ENCODE assay signal across 10 cellular contexts in genomic region chr7:14717711-14718304, GRCh38.
DNase-seq lines count a peak whose midpoint lies in the region; ATAC-seq and TF ChIP-seq lines count a peak whose summit lies in the region.
"Had no signal": no experiment of that assay in that cellular context is flagged by ENCODE, and none has a peak within 500 bp of the region (broad histone marks: within the 10 kb centered on the region; RNA-seq: fewer than 3 reads in every experiment).

No MANE protein-coding gene starts in this region.

- no peaks in the 10 kb centered on the region for H3K27me3 ChIP-seq in body of pancreas
- no peaks in the 10 kb centered on the region for H3K27me3 ChIP-seq in naive thymus-derived CD4-positive, alpha-beta T cell (ENCODE audit: control insufficient read depth in 2 of 2, insufficient read depth in 2 of 2, low read length in 2 of 2)

- 8 to 17% methylated on average over 1 of the region's 1 CpG for WGBS in body of pancreas, 2 donors

- no peak overlapping the region for H3K4me3 ChIP-seq in body of pancreas
- H3K4me3 ChIP-seq in naive thymus-derived CD4-positive, alpha-beta T cell (ENCODE audit: low read length), result no peak overlapping the region

- no peaks in the 10 kb centered on the region for H3K36me3 ChIP-seq in body of pancreas (replicated peaks in 1 of 2; ENCODE audit: insufficient read depth in 1 of 2, low read depth in 2 of 2)
- H3K36me3 ChIP-seq in naive thymus-derived CD4-positive, alpha-beta T cell (ENCODE audit: control insufficient read depth in 2 of 3, insufficient read depth in 3 of 3, low read length in 3 of 3), result no peaks in the 10 kb centered on the region

- POLR2A ChIA-PET in naive thymus-derived CD4-positive, alpha-beta T cell (lab: Charles Lee), result no interaction called here

- H3K9me3 ChIP-seq in body of pancreas, result no peaks in the 10 kb centered on the region
- H3K9me3 ChIP-seq in naive thymus-derived CD4-positive, alpha-beta T cell (ENCODE audit: control insufficient read depth in 2 of 3, low read length in 3 of 3), result no peaks in the 10 kb centered on the region

- intact Hi-C loops in body of pancreas (cut with DNase I), result no loop called here
- intact Hi-C loops in naive thymus-derived CD4-positive, alpha-beta T cell (cut with micrococcal nuclease), result no loop called here

- CTCF ChIA-PET in naive thymus-derived CD4-positive, alpha-beta T cell (lab: Charles Lee), result no interaction called here

- H3K4me1 ChIP-seq in body of pancreas, result no peaks in the 10 kb centered on the region
- no peaks in the 10 kb centered on the region for H3K4me1 ChIP-seq in naive thymus-derived CD4-positive, alpha-beta T cell (ENCODE audit: control insufficient read depth in 2 of 2, insufficient read depth in 2 of 2, low read length in 2 of 2)

- no peak overlapping the region for H3K27ac ChIP-seq in body of pancreas
- no peak overlapping the region for H3K27ac ChIP-seq in naive thymus-derived CD4-positive, alpha-beta T cell (ENCODE audit: low read depth, low read length)

- ATAC-seq in body of pancreas, result peak; percentile 74
- ATAC-seq in naive thymus-derived CD4-positive, alpha-beta T cell, result no peak

- H3K4me1 Mint-ChIP-seq in naive thymus-derived CD4-positive, alpha-beta T cell, result no peaks in the 10 kb centered on the region
- H3K4me1 Mint-ChIP-seq: B cell had no signal

- H3K27ac Mint-ChIP-seq in naive thymus-derived CD4-positive, alpha-beta T cell, result no peak overlapping the region
- H3K27ac Mint-ChIP-seq: B cell; T-helper 1 cell treated with Interleukin-12 subunit alpha and Interleukin-12 subunit beta and Interleukin-4 antibody, amounts not matched to agents 30 μg/mL and 1 μg/mL, for 36 hours had no signal

- no peak overlapping the region for H3K4me3 Mint-ChIP-seq in naive thymus-derived CD4-positive, alpha-beta T cell
- H3K4me3 Mint-ChIP-seq: B cell; T-helper 1 cell treated with Interleukin-12 subunit alpha and Interleukin-12 subunit beta and Interleukin-4 antibody, amounts not matched to agents 30 μg/mL and 1 μg/mL, for 36 hours had no signal

- TF ChIP-seq POLR2A in body of pancreas (IDR thresholded peaks at IDR 0.05), result no peak

- no peaks in the 10 kb centered on the region for H3K36me3 Mint-ChIP-seq in naive thymus-derived CD4-positive, alpha-beta T cell

- TF ChIP-seq CTCF in body of pancreas (IDR thresholded peaks at IDR 0.05), result peak in 6 of 7 experiments; percentile 38 to 76 (median 66)

- DNase-seq in DMS79 treated with DMSO at 0.1 percent for 48 hours (lab: John Stamatoyannopoulos, UW) (peak; percentile 27), DMS79 (lab: John Stamatoyannopoulos, UW) (no peak), NCI-H2081 treated with DMSO at 0.1 percent for 48 hours (lab: John Stamatoyannopoulos, UW) (peak; percentile 69), body of pancreas (no peak), myocyte (ENCODE audit: low read depth) (peak; percentile 47), activated gamma-delta T cell (lab: John Stamatoyannopoulos, UW) (no peak)
- DNase-seq in naive thymus-derived CD4-positive, alpha-beta T cell, result no peak
- DNase-seq in activated CD8-positive, alpha-beta memory T cell treated with anti-CD3 and anti-CD28 coated beads for 24 hours, result no peak

- no peaks in the 10 kb centered on the region for H3K9me3 Mint-ChIP-seq in naive thymus-derived CD4-positive, alpha-beta T cell
- H3K9me3 Mint-ChIP-seq: T-helper 1 cell treated with Interleukin-12 subunit alpha and Interleukin-12 subunit beta and Interleukin-4 antibody, amounts not matched to agents 30 μg/mL and 1 μg/mL, for 36 hours had no signal

- no peaks in the 10 kb centered on the region for H3K27me3 Mint-ChIP-seq in naive thymus-derived CD4-positive, alpha-beta T cell
- H3K27me3 Mint-ChIP-seq: B cell had no signal

Comparison
In these comparisons a context has a peak if more than half of its experiments do, and no peak if none do; other contexts are left out.
1. DNase-seq: peak in DMS79 treated with DMSO at 0.1 percent for 48 hours (single experiment), NCI-H2081 treated with DMSO at 0.1 percent for 48 hours (single experiment) and myocyte (single experiment); none in DMS79 (single experiment), body of pancreas (0 of 4), naive thymus-derived CD4-positive, alpha-beta T cell (0 of 9), activated gamma-delta T cell (single experiment) and activated CD8-positive, alpha-beta memory T cell treated with anti-CD3 and anti-CD28 coated beads for 24 hours (single experiment).